17 cellular contexts compared by ENCODE assay signal in genomic region chr3:197337656-197338055, GRCh38. TPM values are rescaled to one million over a fixed set of nuclear protein-coding genes. Genes with fewer than 3 reads are reported as not detected.
DNase-seq lines count a peak whose midpoint lies in the region; ATAC-seq, FAIRE-seq and TF ChIP-seq lines count a peak whose summit lies in the region.
"Had no signal": no experiment of that assay in that cellular context is flagged by ENCODE, and none has a peak within 500 bp of the region (broad histone marks: within the 10 kb centered on the region; RNA-seq: fewer than 3 reads in every experiment).

No MANE protein-coding gene starts in this region.

- H3K79me2 ChIP-seq in PC-9 (ENCODE audit: low read depth) = no peaks in the 10 kb centered on the region

- no peaks in the 10 kb centered on the region for H3K27me3 ChIP-seq in PC-9 (ENCODE audit: insufficient read depth, low read depth)
- no peaks in the 10 kb centered on the region for H3K27me3 ChIP-seq in bronchial epithelial cell (ENCODE audit: control insufficient read depth, insufficient read depth, low read length)

- H3K4me3 ChIP-seq in PC-9 = no peak overlapping the region
- H3K4me3 ChIP-seq in bronchial epithelial cell (ENCODE audit: low read depth, low read length) = no peak overlapping the region

- H4K20me1 ChIP-seq in PC-9 (ENCODE audit: insufficient read depth) = no peaks in the 10 kb centered on the region

- CTCF ChIA-PET in PC-9 (lab: Charles Lee) (no interaction called here), HEK293T (lab: Yijun Ruan, JAX) (no interaction called here)

- H3K36me3 ChIP-seq in PC-9 (ENCODE audit: low read depth) (no peaks in the 10 kb centered on the region), bronchial epithelial cell (ENCODE audit: control insufficient read depth, insufficient read depth, low read length) (no peaks in the 10 kb centered on the region)

- intact Hi-C loops in PC-9 (cut with micrococcal nuclease; ENCODE audit: unreplicated experiment) = no loop called here

- no peak for FAIRE-seq in bronchial epithelial cell (lab: Jason Lieb, UNC)
- FAIRE-seq: H54 had no signal

- TF ChIP-seq CTCF in PC-9 (conservative IDR thresholded peaks at IDR 0.05) (no peak), bronchial epithelial cell (IDR thresholded peaks at IDR 0.05; ENCODE audit: insufficient read depth, low read length, severe bottlenecking) (no peak)

- H2AFZ ChIP-seq in PC-9 = no peak overlapping the region

- DNase-seq in DMS79 treated with DMSO at 0.1 percent for 48 hours (lab: John Stamatoyannopoulos, UW) = peak; percentile 63
- DNase-seq in PC-9 = peak; percentile 60 to 98
- DNase-seq in bronchial epithelial cell (ENCODE audit: low read depth) = peak; percentile 55
- peak; percentile 67 for DNase-seq in kidney tubule cell (ENCODE audit: low spot score)
- no peak for DNase-seq in HEK293T (ENCODE audit: extremely low spot score)
- no peak for DNase-seq in DMS53 (lab: John Stamatoyannopoulos, UW)
- no peak for DNase-seq in HuH-7 (ENCODE audit: low spot score)
- DNase-seq: AML-193; CD4-positive, alpha-beta T cell; NCI-H1092 treated with DMSO at 0.1 percent for 48 hours; NCI-H1694; NCI-H2107; NCI-H345; SHP77 had no signal

- peaks cover 57% of the 10 kb centered on the region for H3K4me1 ChIP-seq in PC-9 (replicated peaks; ENCODE audit: insufficient read depth)

- BruUV-seq in PC-9 (replicated peaks; lab: Mats Ljungman, UMichigan) = no TSS peak

- no peaks in the 10 kb centered on the region for H3K9me3 ChIP-seq in PC-9 (ENCODE audit: insufficient read depth, low read depth)

- H3K4me2 ChIP-seq in PC-9 = peak overlapping the region; percentile 36

- H3K27ac ChIP-seq in PC-9 = peak overlapping the region; percentile 51

- peaks cover 31% of the 10 kb centered on the region for H3F3A ChIP-seq in PC-9 (ENCODE audit: insufficient read depth, low read depth)

- POLR2A ChIA-PET in PC-9 (lab: Charles Lee; ENCODE audit: unreplicated experiment) (interaction anchor here (0.6 to 0.9 kb wide), 5 partner anchors 20 to 80 kb away, joined by 3 to 7 read pairs (median 5); no protein-coding TSS in a partner anchor), HEK293T (lab: Yijun Ruan, JAX) (no interaction called here)

- no peaks in the 10 kb centered on the region for H3K9me2 ChIP-seq in PC-9 (ENCODE audit: insufficient read depth)

- no peak for ATAC-seq in SK-N-SH treated with all-trans-retinoic acid at 6 μM for 48 hours
- ATAC-seq: Panc1 had no signal

TF ChIP-seq in SK-N-SH treated with all-trans-retinoic acid at 6 μM for 48 hours, 23 proteins besides CTCF, POLR2A, EP300 and RAD21:
- no peak for TF ChIP-seq ZNF70 (CRISPR knock-in tag; IDR thresholded peaks at IDR 0.05)
- no peak for TF ChIP-seq ARNTL (CRISPR knock-in tag; IDR thresholded peaks at IDR 0.05; ENCODE audit: borderline replicate concordance, low read depth)
- TF ChIP-seq ZC3H10 (CRISPR knock-in tag; IDR thresholded peaks at IDR 0.05) = no peak

TF ChIP-seq in HEK293T, 16 proteins besides CTCF, POLR2A, EP300 and RAD21:
- TF ChIP-seq FOXM1 (IDR thresholded peaks at IDR 0.05; ENCODE audit: borderline replicate concordance) (no peak), FOXA1 (IDR thresholded peaks at IDR 0.05) (no peak), ARNT (IDR thresholded peaks at IDR 0.05) (no peak), PKNOX1 (IDR thresholded peaks at IDR 0.05) (no peak), SUZ12 (IDR thresholded peaks at IDR 0.05) (no peak), ZNF384 (IDR thresholded peaks at IDR 0.05) (no peak), CTBP1 (IDR thresholded peaks at IDR 0.05; ENCODE audit: borderline replicate concordance) (no peak), NFRKB (IDR thresholded peaks at IDR 0.05) (no peak), L3MBTL2 (conservative IDR thresholded peaks at IDR 0.05) (no peak), ELF4 (IDR thresholded peaks at IDR 0.05) (no peak), SP1 (IDR thresholded peaks at IDR 0.05) (no peak), BHLHE40 (IDR thresholded peaks at IDR 0.05; ENCODE audit: borderline replicate concordance) (no peak), TARDBP (IDR thresholded peaks at IDR 0.05) (no peak), HDGF (IDR thresholded peaks at IDR 0.05; ENCODE audit: borderline replicate concordance) (no peak), LEF1 (IDR thresholded peaks at IDR 0.05; ENCODE audit: borderline replicate concordance) (no peak), FOXK2 (IDR thresholded peaks at IDR 0.05) (no peak)

RNA-seq across cellular contexts. Expression of gene DLG1, which starts 39.2 kb away (rescaled TPM):
- total RNA-seq in PC-9 (2021) (193 and 201 TPM in 2 replicates), bronchial epithelial cell (66.6 and 97.4 TPM in 2 replicates)

Comparison
In these comparisons a context has a peak if more than half of its experiments do, and no peak if none do; other contexts are left out.
1. DNase-seq: peak in DMS79 treated with DMSO at 0.1 percent for 48 hours (single experiment), PC-9 (2 of 2), bronchial epithelial cell (single experiment) and kidney tubule cell (single experiment); none in HEK293T (single experiment), DMS53 (single experiment) and HuH-7 (single experiment).